21 cellular contexts compared by ENCODE assay signal in the genomic region with DNA sequence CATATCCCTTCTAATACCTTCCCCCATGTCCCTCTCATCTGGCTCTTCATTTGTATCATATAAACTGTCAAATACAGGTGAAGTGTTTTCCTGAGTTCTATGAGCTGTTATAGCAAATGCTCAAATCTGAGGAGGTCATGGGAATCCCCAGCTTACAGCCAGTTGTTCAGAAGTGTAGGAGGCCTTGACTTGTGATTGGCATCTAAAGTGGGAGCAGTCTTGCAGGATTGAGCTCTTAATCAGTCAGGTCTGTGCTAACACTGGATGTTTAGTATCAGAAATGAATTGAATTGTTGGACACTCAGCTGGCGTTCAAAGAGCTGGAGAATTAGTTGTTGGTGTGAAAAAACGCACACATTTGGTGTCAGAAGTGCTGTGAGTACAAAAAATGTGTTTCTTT.
A peak's percentile ranks its signal among the peaks of the same experiment; 100 is the strongest.
DNase-seq lines count a peak whose midpoint lies in the region; ATAC-seq and TF ChIP-seq lines count a peak whose summit lies in the region.
"Had no signal": no experiment of that assay in that cellular context is flagged by ENCODE, and none has a peak within 500 bp of the region (broad histone marks: within the 10 kb centered on the region; RNA-seq: fewer than 3 reads in every experiment).

No MANE protein-coding gene starts in this region.

- no peaks in the 10 kb centered on the region for H3K9me3 ChIP-seq in left lung
- H3K9me3 ChIP-seq in prostate gland = no peaks in the 10 kb centered on the region

- no peak overlapping the region for H3K4me3 ChIP-seq in left lung
- H3K4me3 ChIP-seq in prostate gland = no peak overlapping the region
- H3K4me3 ChIP-seq: K562 had no signal

- H3K9me3 Mint-ChIP-seq in activated B cell treated with CpG ODN at 0.5 μM for 24 hours = peaks cover 8% of the 10 kb centered on the region
- H3K9me3 Mint-ChIP-seq in stimulated activated naive B cell treated with anti-CD40 and anti-IgM and Interleukin-4, amounts not matched to agents 10 μg/mL and 1 μg/mL and 100 μg/mL, for 72 hours = peaks cover 12 to 15% of the 10 kb centered on the region in 2 donors

- POLR2A ChIA-PET in activated B cell treated with CpG ODN at 0.5 μM for 24 hours (lab: Charles Lee) = interaction anchor here (0.8 to 1.2 kb wide), 5 partner anchors 16 to 121 kb away, joined by 3 read pairs; no protein-coding TSS in a partner anchor

- H3K36me3 ChIP-seq in left lung = peaks cover 0 to 10% of the 10 kb centered on the region in 2 donors
- no peaks in the 10 kb centered on the region for H3K36me3 ChIP-seq in prostate gland

- no peak overlapping the region for H3K4me3 Mint-ChIP-seq in activated B cell treated with CpG ODN at 0.5 μM for 24 hours
- no peak overlapping the region for H3K4me3 Mint-ChIP-seq in stimulated activated naive B cell treated with anti-CD40 and anti-IgM and Interleukin-4, amounts not matched to agents 10 μg/mL and 1 μg/mL and 100 μg/mL, for 72 hours
- H3K4me3 Mint-ChIP-seq: CD14-positive monocyte had no signal

- peaks cover 37% of the 10 kb centered on the region for H3K4me1 Mint-ChIP-seq in activated B cell treated with CpG ODN at 0.5 μM for 24 hours
- H3K4me1 Mint-ChIP-seq in stimulated activated naive B cell treated with anti-CD40 and anti-IgM and Interleukin-4, amounts not matched to agents 10 μg/mL and 1 μg/mL and 100 μg/mL, for 72 hours = peaks cover 21 to 45% of the 10 kb centered on the region in 2 donors

- no peaks in the 10 kb centered on the region for H3K27me3 ChIP-seq in left lung
- no peaks in the 10 kb centered on the region for H3K27me3 ChIP-seq in prostate gland (replicated peaks; ENCODE audit: insufficient read depth)

- TF ChIP-seq POLR2A in prostate gland (IDR thresholded peaks at IDR 0.05) = no peak

- ATAC-seq in activated B cell treated with CpG ODN at 0.5 μM for 24 hours (ENCODE audit: low read depth) (no peak), left lung (peak; percentile 66), HG02970 (IDR thresholded peaks at IDR 0.05; ENCODE audit: low FRiP score, unreplicated experiment) (no peak)
- no peak for ATAC-seq in stimulated activated naive B cell treated with anti-CD40 and anti-IgM and Interleukin-4, amounts not matched to agents 10 μg/mL and 1 μg/mL and 100 μg/mL, for 72 hours (replicated peaks)
- ATAC-seq: K562 had no signal

- no peak for TF ChIP-seq CTCF in activated B cell treated with CpG ODN at 0.5 μM for 24 hours (IDR thresholded peaks at IDR 0.05)
- no peak for TF ChIP-seq CTCF in left lung (IDR thresholded peaks at IDR 0.05)
- no peak for TF ChIP-seq CTCF in prostate gland (IDR thresholded peaks at IDR 0.05)

- peak overlapping the region; percentile 4 for H3K27ac Mint-ChIP-seq in activated B cell treated with CpG ODN at 0.5 μM for 24 hours
- H3K27ac Mint-ChIP-seq in stimulated activated naive B cell treated with anti-CD40 and anti-IgM and Interleukin-4, amounts not matched to agents 10 μg/mL and 1 μg/mL and 100 μg/mL, for 72 hours = peak overlapping the region; percentile 42

- peaks cover 30% of the 10 kb centered on the region for H3K36me3 Mint-ChIP-seq in activated B cell treated with CpG ODN at 0.5 μM for 24 hours (ENCODE audit: low read depth)
- H3K36me3 Mint-ChIP-seq in stimulated activated naive B cell treated with anti-CD40 and anti-IgM and Interleukin-4, amounts not matched to agents 10 μg/mL and 1 μg/mL and 100 μg/mL, for 72 hours = peaks cover 21 to 50% of the 10 kb centered on the region in 2 donors

- no peak overlapping the region for H3K27ac ChIP-seq in left lung
- H3K27ac ChIP-seq in prostate gland = no peak overlapping the region
- H3K27ac ChIP-seq: 22Rv1 had no signal

- H3K27me3 Mint-ChIP-seq in activated B cell treated with CpG ODN at 0.5 μM for 24 hours = no peaks in the 10 kb centered on the region
- H3K27me3 Mint-ChIP-seq in stimulated activated naive B cell treated with anti-CD40 and anti-IgM and Interleukin-4, amounts not matched to agents 10 μg/mL and 1 μg/mL and 100 μg/mL, for 72 hours = no peaks in the 10 kb centered on the region

- H3K4me1 ChIP-seq in left lung (peaks cover 0 to 20% of the 10 kb centered on the region in 2 donors), prostate gland (replicated peaks) (no peaks in the 10 kb centered on the region)

- 88% methylated on average over 2 of the region's 2 CpGs for WGBS in prostate gland

- DNase-seq in NCI-H1417 (lab: John Stamatoyannopoulos, UW) = peak in 2 of 3 experiments; percentile 21 to 55
- no peak for DNase-seq in NCI-H1417 treated with DMSO at 0.1 percent for 48 hours (lab: John Stamatoyannopoulos, UW)
- no peak for DNase-seq in activated B cell treated with CpG ODN at 0.5 μM for 24 hours
- no peak for DNase-seq in left lung
- no peak for DNase-seq in stimulated activated naive B cell treated with anti-CD40 and anti-IgM and Interleukin-4, amounts not matched to agents 10 μg/mL and 1 μg/mL and 100 μg/mL, for 72 hours
- no peak for DNase-seq in prostate gland (ENCODE audit: low spot score)
- DNase-seq in glomerular visceral epithelial cell (ENCODE audit: extremely low spot score) = no peak
- DNase-seq: AML-193, DMS79 treated with DMSO at 0.1 percent for 48 hours, GOT3, NCI-H1105, NCI-H187, NCI-H2171, NCI-H446 treated with DMSO at 0.1 percent for 48 hours, NCI-H748 treated with DMSO at 0.1 percent for 48 hours, OCI-M1, Right ventricle myocardium superior had no signal

- intact Hi-C loops in activated B cell treated with CpG ODN at 0.5 μM for 24 hours (cut with micrococcal nuclease) (no loop called here), left lung (cut with DNase I) (no loop called here), prostate gland (cut with DNase I) (no loop called here)

- CTCF ChIA-PET in activated B cell treated with CpG ODN at 0.5 μM for 24 hours (lab: Charles Lee) = no interaction called here

Comparison
In these comparisons a context has a peak if more than half of its experiments do, and no peak if none do; other contexts are left out.
1. DNase-seq: peak in NCI-H1417 (2 of 3); none in NCI-H1417 treated with DMSO at 0.1 percent for 48 hours (single experiment), activated B cell treated with CpG ODN at 0.5 μM for 24 hours (single experiment), left lung (0 of 2), stimulated activated naive B cell treated with anti-CD40 and anti-IgM and Interleukin-4, amounts not matched to agents 10 μg/mL and 1 μg/mL and 100 μg/mL, for 72 hours (single experiment), prostate gland (single experiment) and glomerular visceral epithelial cell (single experiment).